ENCODE assay signal across 22 cellular contexts in the genomic region with DNA sequence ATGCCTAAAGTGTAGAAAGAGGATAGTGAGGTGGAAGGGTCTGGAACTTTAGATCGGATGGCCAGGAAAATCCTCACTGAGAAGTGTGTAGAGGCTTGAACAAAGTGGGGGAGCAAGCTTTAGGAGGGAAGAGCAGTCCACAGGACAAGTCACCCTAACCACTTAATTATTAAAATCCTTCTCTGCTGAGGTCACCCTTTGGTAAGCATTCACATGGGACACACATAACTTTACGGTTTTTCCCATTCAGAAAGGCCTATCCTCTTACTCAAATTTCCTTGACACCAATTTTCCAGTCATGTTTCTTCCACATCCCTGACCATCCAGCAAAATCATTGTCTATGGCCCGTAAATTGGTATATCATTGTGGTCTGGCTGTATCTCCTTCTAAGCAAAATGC.
"Had no signal": no experiment of that assay in that cellular context is flagged by ENCODE, and none has a peak within 500 bp of the region (broad histone marks: within the 10 kb centered on the region; RNA-seq: fewer than 3 reads in every experiment).

No MANE protein-coding gene starts in this region.

- H3K36me3 Mint-ChIP-seq: activated CD4-positive, alpha-beta memory T cell treated with anti-CD3 and anti-CD28 coated beads for 36 hours; activated naive CD8-positive, alpha-beta T cell; brain; naive B cell; neural progenitor cell had no signal

- H3K4me3 Mint-ChIP-seq: activated CD4-positive, alpha-beta memory T cell treated with anti-CD3 and anti-CD28 coated beads for 36 hours; activated CD4-positive, alpha-beta T cell treated with anti-CD3 and anti-CD28 coated beads for 36 hours; activated naive CD8-positive, alpha-beta T cell; brain; naive B cell; neural progenitor cell had no signal

- H3K27ac Mint-ChIP-seq: activated CD4-positive, alpha-beta memory T cell treated with anti-CD3 and anti-CD28 coated beads for 36 hours; activated CD4-positive, alpha-beta T cell treated with anti-CD3 and anti-CD28 coated beads for 36 hours; activated naive CD8-positive, alpha-beta T cell; brain; naive B cell; neural progenitor cell; progenitor cell of endocrine pancreas had no signal

- H3K27me3 Mint-ChIP-seq: activated naive CD8-positive, alpha-beta T cell had no signal

- FAIRE-seq: colon, urothelium cell line had no signal

- H3K27me3 ChIP-seq: dorsolateral prefrontal cortex, gastrocnemius medialis, heart left ventricle, neural progenitor cell, right atrium auricular region, tibial nerve had no signal

- H3K9me3 Mint-ChIP-seq: activated CD4-positive, alpha-beta memory T cell treated with anti-CD3 and anti-CD28 coated beads for 36 hours had no signal

- ATAC-seq: activated CD4-positive, alpha-beta T cell treated with anti-CD3 and anti-CD28 coated beads for 36 hours; gastrocnemius medialis; heart left ventricle; mucosa of descending colon had no signal

- H3K4me1 ChIP-seq: gastrocnemius medialis, right atrium auricular region had no signal

- DNase-seq: activated CD4-positive, alpha-beta memory T cell treated with anti-CD3 and anti-CD28 coated beads for 36 hours; activated CD4-positive, alpha-beta T cell treated with anti-CD3 and anti-CD28 coated beads for 36 hours; activated T-cell treated with anti-CD3 and anti-CD28 coated beads for 4 hours; amniotic stem cell; central memory CD4-positive, alpha-beta T cell; dorsolateral prefrontal cortex; gastrocnemius medialis; heart left ventricle; mesenchymal stem cell; mucosa of descending colon; naive B cell; stimulated activated CD4-positive, alpha-beta T cell treated with anti-CD3 and anti-CD28 coated beads, Interleukin-2, amount 100 ng/mL, for 24 hours; stimulated activated naive CD4-positive, alpha-beta T cell treated with Interleukin-2 at 50 U/mL for 16 hours; T-helper 2 cell had no signal

- H3K9me3 ChIP-seq: gastrocnemius medialis, heart left ventricle, mucosa of descending colon, right atrium auricular region, tibial nerve had no signal

- H3K36me3 ChIP-seq: gastrocnemius medialis, heart left ventricle, neural progenitor cell, right atrium auricular region, tibial nerve had no signal

- H3K4me3 ChIP-seq: dorsolateral prefrontal cortex, gastrocnemius medialis, heart left ventricle, mucosa of descending colon, neural progenitor cell, right atrium auricular region, tibial nerve had no signal

- H3K27ac ChIP-seq: dorsolateral prefrontal cortex, gastrocnemius medialis, heart left ventricle, neural progenitor cell, right atrium auricular region, tibial nerve had no signal
